In the genomic region with DNA sequence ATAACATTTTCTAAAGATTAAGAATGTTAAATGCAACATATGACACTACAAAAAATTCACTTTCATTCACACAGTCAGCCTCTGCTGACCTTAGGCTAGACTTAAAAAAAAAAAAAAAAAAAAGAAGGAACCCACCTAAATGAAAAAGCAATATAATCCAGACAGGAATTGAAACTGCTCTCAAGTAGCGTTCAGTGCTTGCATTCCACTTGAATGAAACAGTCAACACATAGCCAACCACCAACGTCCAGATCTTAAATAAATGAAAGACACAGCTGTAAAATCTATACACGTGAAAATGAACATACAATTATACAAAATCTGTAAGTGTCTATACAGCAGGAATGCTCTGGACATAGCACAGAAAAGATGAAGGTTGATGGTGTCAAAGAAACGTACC, we compare ENCODE assay signal across 11 cellular contexts. TPM values are rescaled to one million over a fixed set of nuclear protein-coding genes. Genes with fewer than 3 reads are reported as not detected.
A peak's percentile ranks its signal among the peaks of the same experiment; 100 is the strongest.
DNase-seq lines count a peak whose midpoint lies in the region; ATAC-seq and TF ChIP-seq lines count a peak whose summit lies in the region.
"Had no signal": no experiment of that assay in that cellular context is flagged by ENCODE, and none has a peak within 500 bp of the region (broad histone marks: within the 10 kb centered on the region; RNA-seq: fewer than 3 reads in every experiment).

No MANE protein-coding gene starts in this region.

- H3K4me1 ChIP-seq in Loucy (ENCODE audit: insufficient read depth, low read length, poor library complexity, severe bottlenecking) = peaks cover 47% of the 10 kb centered on the region
- peaks cover 2% of the 10 kb centered on the region for H3K4me1 ChIP-seq in mesenchymal stem cell (ENCODE audit: control insufficient read depth, insufficient read depth, low read depth, low read length)

- H2BK5ac ChIP-seq in mesenchymal stem cell (ENCODE audit: low read depth, low read length, poor library complexity, severe bottlenecking) = no peak overlapping the region

- H3K36me3 Mint-ChIP-seq in CD4-positive, alpha-beta T cell (ENCODE audit: low read depth) = peaks cover 33% of the 10 kb centered on the region
- H3K36me3 Mint-ChIP-seq in activated naive CD8-positive, alpha-beta T cell treated with anti-CD3 and anti-CD28 coated beads for 36 hours = peaks cover 35% of the 10 kb centered on the region

- no peak overlapping the region for H4K8ac ChIP-seq in mesenchymal stem cell (ENCODE audit: low read length)

- no peak overlapping the region for H2AK5ac ChIP-seq in mesenchymal stem cell (ENCODE audit: low read length, severe bottlenecking)

- no peaks in the 10 kb centered on the region for H3K27me3 Mint-ChIP-seq in CD4-positive, alpha-beta T cell
- no peaks in the 10 kb centered on the region for H3K27me3 Mint-ChIP-seq in activated naive CD8-positive, alpha-beta T cell treated with anti-CD3 and anti-CD28 coated beads for 36 hours

- ATAC-seq in CD4-positive, alpha-beta T cell (ENCODE audit: poor library complexity) = no peak
- ATAC-seq in HG02973 (IDR thresholded peaks at IDR 0.05; ENCODE audit: unreplicated experiment) = no peak
- ATAC-seq: GM23338 had no signal

- no peaks in the 10 kb centered on the region for H3K27me3 ChIP-seq in CD4-positive, alpha-beta T cell (ENCODE audit: control insufficient read depth, insufficient read depth, low read length)
- H3K27me3 ChIP-seq in Loucy (ENCODE audit: insufficient read depth, low read length, poor library complexity, severe bottlenecking) (no peaks in the 10 kb centered on the region), mesenchymal stem cell (ENCODE audit: control insufficient read depth in 1 of 2, insufficient read depth in 1 of 2, low read length in 2 of 2) (no peaks in the 10 kb centered on the region)

- CTCF ChIA-PET in CD4-positive, alpha-beta T cell (lab: Charles Lee) = interaction anchor here (1.6 to 1.7 kb wide), 2 partner anchors 9 to 21 kb away, joined by 4 to 5 read pairs; no protein-coding TSS in a partner anchor

- peak overlapping the region; percentile 2 for H3K27ac ChIP-seq in CD4-positive, alpha-beta T cell (ENCODE audit: low read depth, low read length)
- peak overlapping the region; percentile 67 for H3K27ac ChIP-seq in mesenchymal stem cell (ENCODE audit: low read length, poor library complexity, severe bottlenecking)

- H2BK120ac ChIP-seq in mesenchymal stem cell (ENCODE audit: low read depth, low read length) = no peak overlapping the region

- no peak overlapping the region for H3K18ac ChIP-seq in mesenchymal stem cell (ENCODE audit: low read depth in 1 of 2, low read length in 2 of 2)

- H3K23ac ChIP-seq in mesenchymal stem cell (ENCODE audit: low read length in 2 of 2) = no peak overlapping the region

- H3K9me3 ChIP-seq in CD4-positive, alpha-beta T cell (ENCODE audit: control insufficient read depth, low read length) = no peaks in the 10 kb centered on the region
- H3K9me3 ChIP-seq in Loucy (ENCODE audit: insufficient read depth, low read depth, low read length) (peaks cover 5% of the 10 kb centered on the region; the same call in 1 of the 2 replicates), mesenchymal stem cell (ENCODE audit: control insufficient read depth, low read length) (no peaks in the 10 kb centered on the region)

- no peak for TF ChIP-seq CTCF in CD4-positive, alpha-beta T cell (IDR thresholded peaks at IDR 0.05)
- TF ChIP-seq CTCF in Loucy (conservative IDR thresholded peaks at IDR 0.05; ENCODE audit: low read length) = no peak

- no peak overlapping the region for H3K9ac ChIP-seq in Loucy (ENCODE audit: low read depth, low read length, poor library complexity, severe bottlenecking)
- peak overlapping the region; percentile 85 for H3K9ac ChIP-seq in mesenchymal stem cell (ENCODE audit: low read length)

- H3K4me3 ChIP-seq in Loucy (ENCODE audit: low read length, poor library complexity, severe bottlenecking) = peak overlapping the region; percentile 23
- H3K4me3 ChIP-seq in mesenchymal stem cell (ENCODE audit: insufficient read depth in 1 of 2, low read depth in 1 of 2, low read length in 2 of 2) = peak overlapping the region in 1 of 2 experiments; percentile 4
- H3K4me3 ChIP-seq: GM23338 had no signal

- POLR2A ChIA-PET in CD4-positive, alpha-beta T cell (lab: Charles Lee) = interaction anchor here (1.1 to 2.1 kb wide), 4 partner anchors 10 to 15 kb away, joined by 3 to 18 read pairs (median 13); a partner anchor contains a TSS

- no peak overlapping the region for H4K91ac ChIP-seq in mesenchymal stem cell (ENCODE audit: low read length)

- H3K36me3 ChIP-seq in Loucy (ENCODE audit: insufficient read depth, low read length) (peaks cover 22% of the 10 kb centered on the region), mesenchymal stem cell (ENCODE audit: control insufficient read depth in 1 of 2, insufficient read depth in 2 of 2, low read depth in 1 of 2, low read length in 2 of 2) (peaks cover 7 to 10% of the 10 kb centered on the region in 2 experiments)

- intact Hi-C loops in CD4-positive, alpha-beta T cell (cut with DNase I, micrococcal nuclease) = no loop called here

- H3F3A ChIP-seq in Loucy (ENCODE audit: low read depth) = no peaks in the 10 kb centered on the region

- DNase-seq in CD4-positive, alpha-beta T cell = no peak
- no peak for DNase-seq in activated naive CD8-positive, alpha-beta T cell treated with anti-CD3 and anti-CD28 coated beads for 36 hours
- DNase-seq in mesenchymal stem cell (peak; percentile 69), 8988T (no peak), activated gamma-delta T cell (lab: John Stamatoyannopoulos, UW) (no peak)
- DNase-seq in activated T-cell treated with anti-CD3 and anti-CD28 coated beads, Interleukin-2, amount 50 U/mL, for 1 hour = no peak
- DNase-seq: NCI-H1092 treated with DMSO at 0.1 percent for 48 hours had no signal

- no peak overlapping the region for H2AFZ ChIP-seq in Loucy (ENCODE audit: low read length)
- no peak overlapping the region for H2AFZ ChIP-seq in mesenchymal stem cell (ENCODE audit: low read depth, low read length)
- H2AFZ ChIP-seq: GM23338 had no signal

- 0% methylated on average over 2 of the region's 4 CpGs for WGBS in mesenchymal stem cell

- H3K9me2 ChIP-seq in Loucy (replicated peaks; ENCODE audit: low read depth, low read length) = no peaks in the 10 kb centered on the region

- peak overlapping the region; percentile 9 for H3K4me3 Mint-ChIP-seq in CD4-positive, alpha-beta T cell
- no peak overlapping the region for H3K4me3 Mint-ChIP-seq in activated naive CD8-positive, alpha-beta T cell treated with anti-CD3 and anti-CD28 coated beads for 36 hours
- H3K4me3 Mint-ChIP-seq: GM23338, neural crest cell had no signal

- H2BK12ac ChIP-seq in mesenchymal stem cell (ENCODE audit: low read length in 2 of 2) = no peak overlapping the region

- H3K79me1 ChIP-seq in mesenchymal stem cell (replicated peaks; ENCODE audit: low read length, poor library complexity, severe bottlenecking) = no peaks in the 10 kb centered on the region

- peak overlapping the region; percentile 90 for H3K27ac Mint-ChIP-seq in CD4-positive, alpha-beta T cell
- peak overlapping the region; percentile 85 for H3K27ac Mint-ChIP-seq in activated naive CD8-positive, alpha-beta T cell treated with anti-CD3 and anti-CD28 coated beads for 36 hours

- peaks cover 97% of the 10 kb centered on the region for H3K79me2 ChIP-seq in Loucy (ENCODE audit: insufficient read depth, low read length)

- H3K9me3 Mint-ChIP-seq in CD4-positive, alpha-beta T cell = peaks cover 2% of the 10 kb centered on the region
- peaks cover 6% of the 10 kb centered on the region for H3K9me3 Mint-ChIP-seq in activated naive CD8-positive, alpha-beta T cell treated with anti-CD3 and anti-CD28 coated beads for 36 hours
- H3K9me3 Mint-ChIP-seq: GM23338 had no signal

- no peak overlapping the region for H2BK15ac ChIP-seq in mesenchymal stem cell (ENCODE audit: low read depth, poor library complexity, severe bottlenecking)

- H3K4me2 ChIP-seq in Loucy (ENCODE audit: low read depth, low read length, poor library complexity, severe bottlenecking) = peak overlapping the region; percentile 87
- H3K4me2 ChIP-seq in mesenchymal stem cell (ENCODE audit: low read length, poor library complexity, severe bottlenecking) = no peak overlapping the region
- H3K4me2 ChIP-seq: GM23338 had no signal

- H3K4ac ChIP-seq in mesenchymal stem cell (ENCODE audit: low read depth in 1 of 2, low read length in 2 of 2) = no peak overlapping the region

- H3K14ac ChIP-seq in mesenchymal stem cell (ENCODE audit: low read length in 2 of 2) = no peak overlapping the region

- H4K20me1 ChIP-seq in Loucy (ENCODE audit: insufficient read depth, low read length, poor library complexity, severe bottlenecking) = peaks cover 60% of the 10 kb centered on the region

- peaks cover 75% of the 10 kb centered on the region for H3K4me1 Mint-ChIP-seq in CD4-positive, alpha-beta T cell (ENCODE audit: low read depth)
- H3K4me1 Mint-ChIP-seq in activated naive CD8-positive, alpha-beta T cell treated with anti-CD3 and anti-CD28 coated beads for 36 hours = peaks cover 71% of the 10 kb centered on the region

RNA-seq across cellular contexts. Expression of a gene that starts 11.4 kb away (rescaled TPM):
- 10 to 100 TPM; 22.6 to 24.4 TPM for total RNA-seq in CD4-positive, alpha-beta T cell
- total RNA-seq in activated naive CD8-positive, alpha-beta T cell treated with anti-CD3 and anti-CD28 coated beads for 36 hours = 10 to 100 TPM; 30.4 to 32.7 TPM
- polyA plus RNA-seq in mesenchymal stem cell (2013, experiment 1 of 2) = 37.3 TPM
- polyA plus RNA-seq in mesenchymal stem cell (2013, experiment 2 of 2) = 38.3 TPM

RNA-seq across cellular contexts. Expression of a gene that starts 58.7 kb away (rescaled TPM):
- not detected for total RNA-seq in CD4-positive, alpha-beta T cell
- not detected for total RNA-seq in activated naive CD8-positive, alpha-beta T cell treated with anti-CD3 and anti-CD28 coated beads for 36 hours
- not detected for polyA plus RNA-seq in mesenchymal stem cell (2013, experiment 1 of 2)
- 0.01 TPM for polyA plus RNA-seq in mesenchymal stem cell (2013, experiment 2 of 2)
